Comparison of ENCODE assay signal across 13 cellular contexts in the genomic region with DNA sequence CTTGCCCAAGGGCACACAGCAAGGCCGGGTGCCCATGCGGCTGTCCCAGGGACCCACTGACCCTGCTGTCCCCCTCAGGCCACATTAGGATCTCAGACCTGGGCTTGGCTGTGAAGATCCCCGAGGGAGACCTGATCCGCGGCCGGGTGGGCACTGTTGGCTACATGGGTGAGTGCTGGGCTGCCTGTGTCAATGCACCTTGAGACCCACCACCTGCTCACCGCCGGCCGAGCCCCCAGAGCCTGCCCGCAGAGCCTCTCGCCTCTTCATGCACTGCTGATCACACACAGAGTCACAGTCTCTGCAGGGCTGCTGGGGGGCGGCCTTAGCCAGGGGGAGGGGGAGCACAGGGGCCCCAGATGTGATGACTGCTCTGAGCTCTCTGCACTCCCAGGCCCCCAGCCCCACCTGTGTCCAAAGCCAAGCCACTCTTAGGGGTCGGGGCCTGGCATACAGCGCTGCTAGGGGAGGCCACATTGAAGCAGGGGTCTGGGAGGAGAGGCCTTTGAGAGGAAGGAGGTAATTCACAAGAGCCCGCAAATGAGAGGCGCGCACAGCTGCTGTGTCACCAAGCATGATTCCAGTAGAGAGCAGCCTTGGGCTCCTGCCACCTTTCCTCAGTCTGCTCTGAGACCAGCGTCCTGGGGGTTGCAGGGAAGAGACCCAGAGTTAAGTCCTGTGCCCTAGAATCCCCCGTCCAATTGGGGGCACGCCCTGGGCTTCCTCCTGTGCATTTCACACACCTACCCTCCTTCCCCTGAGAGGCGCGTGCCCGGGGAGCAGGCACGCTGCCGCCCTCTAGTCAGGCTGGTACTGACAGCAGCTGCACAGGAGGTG.
DNase-seq lines count a peak whose midpoint lies in the region; ATAC-seq and TF ChIP-seq lines count a peak whose summit lies in the region.
"Had no signal": no experiment of that assay in that cellular context is flagged by ENCODE, and none has a peak within 500 bp of the region (broad histone marks: within the 10 kb centered on the region; RNA-seq: fewer than 3 reads in every experiment).

No MANE protein-coding gene starts in this region.

- no peaks in the 10 kb centered on the region for H3K27me3 Mint-ChIP-seq in activated naive CD8-positive, alpha-beta T cell treated with anti-CD3 and anti-CD28 coated beads, Interleukin-2, amount 10 ng/mL, durations not matched to agents 7 days and 5 days
- no peaks in the 10 kb centered on the region for H3K27me3 Mint-ChIP-seq in activated naive CD8-positive, alpha-beta T cell treated with anti-CD3 and anti-CD28 coated beads, Interleukin-2, amount 50 U/mL, for 24 hours
- no peaks in the 10 kb centered on the region for H3K27me3 Mint-ChIP-seq in T-helper 17 cell
- H3K27me3 Mint-ChIP-seq in naive thymus-derived CD4-positive, alpha-beta T cell, result no peaks in the 10 kb centered on the region
- H3K27me3 Mint-ChIP-seq: activated CD4-positive, alpha-beta memory T cell treated with anti-CD3 and anti-CD28 coated beads, Interleukin-2, amount 10 ng/mL, durations not matched to agents 7 days and 5 days; activated naive CD8-positive, alpha-beta T cell; stimulated activated naive CD8-positive, alpha-beta T cell treated with anti-CD3 and anti-CD28 coated beads, Interleukin-15, Interleukin-2, amounts not matched to agents 100 ng/mL and 50 ng/mL, for 24 hours had no signal

- H3K27me3 ChIP-seq in naive thymus-derived CD4-positive, alpha-beta T cell (ENCODE audit: control insufficient read depth in 2 of 2, insufficient read depth in 2 of 2, low read length in 2 of 2), result no peaks in the 10 kb centered on the region
- H3K27me3 ChIP-seq in upper lobe of right lung (no peaks in the 10 kb centered on the region), MG63 (no peaks in the 10 kb centered on the region)
- H3K27me3 ChIP-seq: dorsolateral prefrontal cortex had no signal

- H3K9me3 ChIP-seq in T-helper 17 cell (ENCODE audit: control insufficient read depth, low read length, poor library complexity, severe bottlenecking) (no peaks in the 10 kb centered on the region), upper lobe of right lung (no peaks in the 10 kb centered on the region), MG63 (no peaks in the 10 kb centered on the region)
- no peaks in the 10 kb centered on the region for H3K9me3 ChIP-seq in naive thymus-derived CD4-positive, alpha-beta T cell (ENCODE audit: control insufficient read depth in 2 of 3, low read length in 3 of 3)

- CTCF ChIA-PET in naive thymus-derived CD4-positive, alpha-beta T cell (lab: Charles Lee), result interaction anchor here (1.6 kb wide), 1 partner anchor 243 kb away, joined by 5 read pairs; no protein-coding TSS in a partner anchor

- intact Hi-C loops in naive thymus-derived CD4-positive, alpha-beta T cell (cut with micrococcal nuclease), result no loop called here
- intact Hi-C loops in upper lobe of right lung (cut with DNase I), result no loop called here

- DNase-seq in activated naive CD8-positive, alpha-beta T cell treated with anti-CD3 and anti-CD28 coated beads, Interleukin-2, amount 10 ng/mL, durations not matched to agents 7 days and 5 days, result no peak
- DNase-seq in activated naive CD8-positive, alpha-beta T cell treated with anti-CD3 and anti-CD28 coated beads, Interleukin-2, amount 50 U/mL, for 24 hours, result no peak
- DNase-seq in T-helper 17 cell, result no peak
- no peak for DNase-seq in naive thymus-derived CD4-positive, alpha-beta T cell
- peak; percentile 59 for DNase-seq in upper lobe of right lung
- no peak for DNase-seq in NCI-H82 (lab: John Stamatoyannopoulos, UW)
- no peak for DNase-seq in stimulated activated CD4-positive, alpha-beta T cell treated with anti-CD3 and anti-CD28 coated beads, Interleukin-15, amount 100 ng/mL, for 24 hours
- DNase-seq in MG63, result no peak
- DNase-seq: activated CD4-positive, alpha-beta memory T cell treated with anti-CD3 and anti-CD28 coated beads, Interleukin-2, amount 10 ng/mL, durations not matched to agents 7 days and 5 days; dorsolateral prefrontal cortex; SW 1271 had no signal

- H3K36me3 ChIP-seq in naive thymus-derived CD4-positive, alpha-beta T cell (ENCODE audit: control insufficient read depth in 2 of 3, insufficient read depth in 3 of 3, low read length in 3 of 3), result peaks cover 0 to 48% (median 0%) of the 10 kb centered on the region in 3 experiments
- H3K36me3 ChIP-seq in upper lobe of right lung, result peaks cover 18% of the 10 kb centered on the region
- H3K36me3 ChIP-seq in MG63, result no peaks in the 10 kb centered on the region; the same call in none of the 2 replicates

- peaks cover 12% of the 10 kb centered on the region for H3K36me3 Mint-ChIP-seq in activated naive CD8-positive, alpha-beta T cell treated with anti-CD3 and anti-CD28 coated beads, Interleukin-2, amount 10 ng/mL, durations not matched to agents 7 days and 5 days
- H3K36me3 Mint-ChIP-seq in activated naive CD8-positive, alpha-beta T cell treated with anti-CD3 and anti-CD28 coated beads, Interleukin-2, amount 50 U/mL, for 24 hours (ENCODE audit: low read depth), result no peaks in the 10 kb centered on the region
- no peaks in the 10 kb centered on the region for H3K36me3 Mint-ChIP-seq in T-helper 17 cell (ENCODE audit: low read depth)
- H3K36me3 Mint-ChIP-seq in naive thymus-derived CD4-positive, alpha-beta T cell, result peaks cover 0 to 34% (median 17%) of the 10 kb centered on the region in 5 donors
- H3K36me3 Mint-ChIP-seq: activated naive CD8-positive, alpha-beta T cell had no signal

- no peak for ATAC-seq in activated naive CD8-positive, alpha-beta T cell treated with anti-CD3 and anti-CD28 coated beads, Interleukin-2, amount 10 ng/mL, durations not matched to agents 7 days and 5 days (ENCODE audit: low read depth)
- ATAC-seq in activated naive CD8-positive, alpha-beta T cell treated with anti-CD3 and anti-CD28 coated beads, Interleukin-2, amount 50 U/mL, for 24 hours, result no peak
- ATAC-seq in T-helper 17 cell (no peak), upper lobe of right lung (no peak)
- no peak for ATAC-seq in naive thymus-derived CD4-positive, alpha-beta T cell

- no peak overlapping the region for H3K27ac ChIP-seq in naive thymus-derived CD4-positive, alpha-beta T cell (ENCODE audit: low read depth, low read length)
- H3K27ac ChIP-seq in upper lobe of right lung, result peak overlapping the region; percentile 74

- H3K27ac Mint-ChIP-seq in activated naive CD8-positive, alpha-beta T cell treated with anti-CD3 and anti-CD28 coated beads, Interleukin-2, amount 10 ng/mL, durations not matched to agents 7 days and 5 days, result peak overlapping the region; percentile 38
- H3K27ac Mint-ChIP-seq in activated naive CD8-positive, alpha-beta T cell treated with anti-CD3 and anti-CD28 coated beads, Interleukin-2, amount 50 U/mL, for 24 hours, result no peak overlapping the region
- H3K27ac Mint-ChIP-seq in T-helper 17 cell, result peak overlapping the region; percentile 43
- H3K27ac Mint-ChIP-seq in naive thymus-derived CD4-positive, alpha-beta T cell, result peak overlapping the region in 5 of 9 donors; percentile 29 to 77 (median 68)
- H3K27ac Mint-ChIP-seq: activated CD4-positive, alpha-beta memory T cell treated with anti-CD3 and anti-CD28 coated beads, Interleukin-2, amount 10 ng/mL, durations not matched to agents 7 days and 5 days; activated naive CD8-positive, alpha-beta T cell; stimulated activated naive CD8-positive, alpha-beta T cell treated with anti-CD3 and anti-CD28 coated beads, Interleukin-15, Interleukin-2, amounts not matched to agents 100 ng/mL and 50 ng/mL, for 24 hours had no signal

- no peaks in the 10 kb centered on the region for H3K9me3 Mint-ChIP-seq in activated naive CD8-positive, alpha-beta T cell treated with anti-CD3 and anti-CD28 coated beads, Interleukin-2, amount 10 ng/mL, durations not matched to agents 7 days and 5 days
- no peaks in the 10 kb centered on the region for H3K9me3 Mint-ChIP-seq in activated naive CD8-positive, alpha-beta T cell treated with anti-CD3 and anti-CD28 coated beads, Interleukin-2, amount 50 U/mL, for 24 hours
- peaks cover 0 to 2% (median 0%) of the 10 kb centered on the region in 11 donors for H3K9me3 Mint-ChIP-seq in naive thymus-derived CD4-positive, alpha-beta T cell
- H3K9me3 Mint-ChIP-seq: activated CD4-positive, alpha-beta memory T cell treated with anti-CD3 and anti-CD28 coated beads, Interleukin-2, amount 10 ng/mL, durations not matched to agents 7 days and 5 days; stimulated activated naive CD8-positive, alpha-beta T cell treated with anti-CD3 and anti-CD28 coated beads, Interleukin-15, Interleukin-2, amounts not matched to agents 100 ng/mL and 50 ng/mL, for 24 hours had no signal

- peaks cover 12% of the 10 kb centered on the region for H3K4me1 Mint-ChIP-seq in activated naive CD8-positive, alpha-beta T cell treated with anti-CD3 and anti-CD28 coated beads, Interleukin-2, amount 10 ng/mL, durations not matched to agents 7 days and 5 days
- peaks cover 1% of the 10 kb centered on the region for H3K4me1 Mint-ChIP-seq in activated naive CD8-positive, alpha-beta T cell treated with anti-CD3 and anti-CD28 coated beads, Interleukin-2, amount 50 U/mL, for 24 hours
- H3K4me1 Mint-ChIP-seq in T-helper 17 cell, result no peaks in the 10 kb centered on the region
- peaks cover 8 to 23% (median 16%) of the 10 kb centered on the region in 7 donors for H3K4me1 Mint-ChIP-seq in naive thymus-derived CD4-positive, alpha-beta T cell

- H3K4me3 Mint-ChIP-seq in activated naive CD8-positive, alpha-beta T cell treated with anti-CD3 and anti-CD28 coated beads, Interleukin-2, amount 10 ng/mL, durations not matched to agents 7 days and 5 days, result no peak overlapping the region
- H3K4me3 Mint-ChIP-seq in activated naive CD8-positive, alpha-beta T cell treated with anti-CD3 and anti-CD28 coated beads, Interleukin-2, amount 50 U/mL, for 24 hours, result no peak overlapping the region
- H3K4me3 Mint-ChIP-seq in T-helper 17 cell, result no peak overlapping the region
- H3K4me3 Mint-ChIP-seq in naive thymus-derived CD4-positive, alpha-beta T cell, result peak overlapping the region in 1 of 10 donors; percentile 23
- H3K4me3 Mint-ChIP-seq: activated CD4-positive, alpha-beta memory T cell treated with anti-CD3 and anti-CD28 coated beads, Interleukin-2, amount 10 ng/mL, durations not matched to agents 7 days and 5 days; activated naive CD8-positive, alpha-beta T cell; stimulated activated naive CD8-positive, alpha-beta T cell treated with anti-CD3 and anti-CD28 coated beads, Interleukin-15, Interleukin-2, amounts not matched to agents 100 ng/mL and 50 ng/mL, for 24 hours had no signal

- no peak for TF ChIP-seq CTCF in upper lobe of right lung (IDR thresholded peaks at IDR 0.05)

- no peaks in the 10 kb centered on the region for H3K4me1 ChIP-seq in naive thymus-derived CD4-positive, alpha-beta T cell (ENCODE audit: control insufficient read depth in 2 of 2, insufficient read depth in 2 of 2, low read length in 2 of 2)
- H3K4me1 ChIP-seq in upper lobe of right lung, result peaks cover 13% of the 10 kb centered on the region

- POLR2A ChIA-PET in activated naive CD8-positive, alpha-beta T cell treated with anti-CD3 and anti-CD28 coated beads, Interleukin-2, amount 10 ng/mL, durations not matched to agents 7 days and 5 days (lab: Charles Lee), result no interaction called here
- POLR2A ChIA-PET in naive thymus-derived CD4-positive, alpha-beta T cell (lab: Charles Lee), result interaction anchor here (0.5 to 1.0 kb wide), 3 partner anchors 226 to 243 kb away, joined by 3 to 4 read pairs (median 3); a partner anchor contains a TSS

- no peak overlapping the region for H3K4me3 ChIP-seq in naive thymus-derived CD4-positive, alpha-beta T cell (ENCODE audit: low read length)
- H3K4me3 ChIP-seq in upper lobe of right lung, result no peak overlapping the region
- no peak overlapping the region for H3K4me3 ChIP-seq in MG63
- H3K4me3 ChIP-seq: dorsolateral prefrontal cortex had no signal
